ENCODE assay signal across 11 cellular contexts in genomic region chr15:30080816-30081215, GRCh38. TPM values are rescaled to one million over a fixed set of nuclear protein-coding genes. Genes with fewer than 3 reads are reported as not detected.
"Had no signal": no experiment of that assay in that cellular context is flagged by ENCODE, and none has a peak within 500 bp of the region (broad histone marks: within the 10 kb centered on the region; RNA-seq: fewer than 3 reads in every experiment).

No MANE protein-coding gene starts in this region.

RNA-seq across cellular contexts. Expression of gene GOLGA8J, which starts 1.9 kb away (rescaled TPM):
- total RNA-seq: activated CD8-positive, alpha-beta memory T cell treated with anti-CD3 and anti-CD28 coated beads for 36 hours; activated naive CD8-positive, alpha-beta T cell treated with anti-CD3 and anti-CD28 coated beads for 36 hours; cardiac septum; esophagus muscularis mucosa; lung microvascular endothelial cell; skeletal muscle tissue had no signal
- polyA plus RNA-seq: naive thymus-derived CD4-positive, alpha-beta T cell had no signal

RNA-seq across cellular contexts. Expression of gene GOLGA8T, which starts 54.0 kb away (rescaled TPM):
- total RNA-seq: activated T-helper 1 cell treated with anti-CD3 and anti-CD28 coated beads, Interleukin-12 subunit alpha, Interleukin-12 subunit beta, Interleukin-2, Interleukin-4 antibody, amounts not matched to agents 30 ng/mL and 10 ng/mL and 1 ng/mL, durations not matched to agents 14 hours and 24 hours and 36 hours; esophagus muscularis mucosa; lung microvascular endothelial cell; skeletal muscle tissue; subcutaneous adipose tissue; T-helper 1 cell treated with Interleukin-12 subunit alpha and Interleukin-12 subunit beta and Interleukin-4 antibody, amounts not matched to agents 30 ng/mL and 1 ng/mL, for 36 hours; uterus had no signal
- polyA plus RNA-seq: naive thymus-derived CD4-positive, alpha-beta T cell had no signal
